ENCODE assay signal across 10 cellular contexts in the genomic region with DNA sequence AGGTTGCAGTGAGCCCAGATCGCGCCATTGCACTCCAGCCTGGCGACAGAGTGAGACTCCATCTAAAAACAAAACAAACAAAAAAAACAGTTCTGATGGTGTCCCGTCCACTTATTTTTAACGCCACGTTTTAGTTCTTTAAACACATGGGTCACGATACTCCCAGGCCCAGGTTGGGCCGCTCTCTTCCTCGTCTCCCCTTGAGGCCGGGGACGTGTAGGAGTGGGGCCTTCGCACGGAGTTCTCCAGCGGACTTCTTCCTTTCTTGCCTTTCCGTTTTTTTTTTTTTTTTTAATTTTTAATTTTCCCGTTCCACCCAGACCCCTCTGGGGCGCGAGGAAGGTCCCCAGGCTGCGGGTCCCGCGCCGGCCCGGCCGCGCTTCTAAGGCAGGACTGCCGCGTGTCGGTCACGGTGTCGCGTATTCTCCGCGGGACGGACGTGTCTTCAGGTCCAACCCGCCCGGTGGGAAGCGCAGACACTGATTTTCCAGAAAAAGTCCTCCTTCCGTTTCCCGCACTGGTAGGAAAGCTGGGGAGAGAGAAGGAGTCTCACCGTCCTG. TPM values are rescaled to one million over a fixed set of nuclear protein-coding genes. Genes with fewer than 3 reads are reported as not detected.
A peak's percentile ranks its signal among the peaks of the same experiment; 100 is the strongest.
DNase-seq lines count a peak whose midpoint lies in the region; ATAC-seq and TF ChIP-seq lines count a peak whose summit lies in the region.
"Had no signal": no experiment of that assay in that cellular context is flagged by ENCODE, and none has a peak within 500 bp of the region (broad histone marks: within the 10 kb centered on the region; RNA-seq: fewer than 3 reads in every experiment).

No MANE protein-coding gene starts in this region.

- no peak for TF ChIP-seq POLR2A in vagina (IDR thresholded peaks at IDR 0.05)

- H3K4me3 ChIP-seq in epithelial cell of proximal tubule (ENCODE audit: low read depth, low read length): peak overlapping the region; percentile 41
- H3K4me3 ChIP-seq in vagina: peak overlapping the region; percentile 37

- peaks cover 0 to 31% (median 19%) of the 10 kb centered on the region in 5 donors for H3K27me3 Mint-ChIP-seq in naive thymus-derived CD8-positive, alpha-beta T cell

- peak overlapping the region in 6 of 10 donors; percentile 20 to 57 (median 42) for H3K4me3 Mint-ChIP-seq in naive thymus-derived CD8-positive, alpha-beta T cell

- H3K4me1 ChIP-seq in vagina: peaks cover 16% of the 10 kb centered on the region

- POLR2A ChIA-PET in naive thymus-derived CD8-positive, alpha-beta T cell (lab: Charles Lee): no interaction called here

- H3K36me3 Mint-ChIP-seq in naive thymus-derived CD8-positive, alpha-beta T cell: peaks cover 0 to 15% (median 9%) of the 10 kb centered on the region in 3 donors

- TF ChIP-seq CTCF in epithelial cell of proximal tubule (conservative IDR thresholded peaks at IDR 0.05; ENCODE audit: low read depth, low read length) (no peak), vagina (IDR thresholded peaks at IDR 0.05) (no peak)

- ATAC-seq in Right ventricle myocardium inferior (peak; percentile 5), HG02870 (IDR thresholded peaks at IDR 0.05; ENCODE audit: unreplicated experiment) (no peak)
- no peak for ATAC-seq in naive thymus-derived CD8-positive, alpha-beta T cell
- no peak for ATAC-seq in stimulated activated naive CD8-positive, alpha-beta T cell treated with anti-CD3 and anti-CD28 coated beads, Interleukin-15, Interleukin-2, amounts not matched to agents 100 U/mL and 50 U/mL, for 24 hours

- H3K27me3 ChIP-seq in vagina: no peaks in the 10 kb centered on the region

- peaks cover 7% of the 10 kb centered on the region for H3K9me3 ChIP-seq in vagina

- no peak overlapping the region for H3K27ac ChIP-seq in vagina

- H3K27ac Mint-ChIP-seq in naive thymus-derived CD8-positive, alpha-beta T cell: no peak overlapping the region

- H3K36me3 ChIP-seq in vagina: no peaks in the 10 kb centered on the region

- H3K9me3 Mint-ChIP-seq in naive thymus-derived CD8-positive, alpha-beta T cell: peaks cover 6 to 23% (median 19%) of the 10 kb centered on the region in 9 donors

- H3K4me1 Mint-ChIP-seq in naive thymus-derived CD8-positive, alpha-beta T cell: peaks cover 0 to 9% (median 7%) of the 10 kb centered on the region in 4 donors

- DNase-seq in Right ventricle myocardium inferior (ENCODE audit: missing footprints) (no peak), cardiac septum (ENCODE audit: low spot score) (no peak), epithelial cell of proximal tubule (ENCODE audit: low read depth) (no peak), vagina (ENCODE audit: extremely low spot score in 2 of 2) (no peak), D341Med (ENCODE audit: low spot score) (no peak)
- DNase-seq in naive thymus-derived CD8-positive, alpha-beta T cell: peak in 1 of 10 donors; percentile 9
- DNase-seq in stimulated activated naive CD8-positive, alpha-beta T cell treated with anti-CD3 and anti-CD28 coated beads, Interleukin-15, Interleukin-2, amounts not matched to agents 100 U/mL and 50 U/mL, for 24 hours: no peak
- DNase-seq: NCI-H2107, SW 1271 had no signal

- intact Hi-C loops in Right ventricle myocardium inferior (cut with DNase I): loop anchor here (5.0 kb wide), 1 partner anchor 32 kb away; no protein-coding TSS in a partner anchor
- intact Hi-C loops in cardiac septum (cut with DNase I): loop anchor here (5.0 to 10.0 kb wide), 3 partner anchors 32 to 295 kb away; no protein-coding TSS in a partner anchor
- intact Hi-C loops in vagina (cut with DNase I): no loop called here

RNA-seq across cellular contexts. Expression of gene SLC19A1, which starts 47.5 kb away (rescaled TPM):
- total RNA-seq in Right ventricle myocardium inferior (8.2 TPM), cardiac septum (2.7 TPM), epithelial cell of proximal tubule (19.3 and 34.7 TPM in 2 replicates), vagina (4.9 TPM)
- total RNA-seq in naive thymus-derived CD8-positive, alpha-beta T cell: 10 to 100 TPM; 10.2 to 14.4 TPM
- polyA plus RNA-seq in naive thymus-derived CD8-positive, alpha-beta T cell: 10 to 100 TPM in 1 of 3 donors, 1 to 10 TPM in 2; 4.6 to 12.1 (median 9.3) TPM

RNA-seq across cellular contexts. Expression of gene PCBP3, which starts 53.8 kb away (rescaled TPM):
- total RNA-seq in Right ventricle myocardium inferior (3.7 TPM), cardiac septum (4.9 TPM), epithelial cell of proximal tubule (1.4 TPM in 1 of 2 replicates, not detected in the other), vagina (4.9 TPM)
- total RNA-seq in naive thymus-derived CD8-positive, alpha-beta T cell: under 1 TPM in 1 of 2 experiments, not detected in 1; 0.47 TPM
- 1 to 10 TPM in 2 of 3 donors, under 1 TPM in 1; 0.82 to 2.3 (median 1.1) TPM for polyA plus RNA-seq in naive thymus-derived CD8-positive, alpha-beta T cell
